In the genomic region with DNA sequence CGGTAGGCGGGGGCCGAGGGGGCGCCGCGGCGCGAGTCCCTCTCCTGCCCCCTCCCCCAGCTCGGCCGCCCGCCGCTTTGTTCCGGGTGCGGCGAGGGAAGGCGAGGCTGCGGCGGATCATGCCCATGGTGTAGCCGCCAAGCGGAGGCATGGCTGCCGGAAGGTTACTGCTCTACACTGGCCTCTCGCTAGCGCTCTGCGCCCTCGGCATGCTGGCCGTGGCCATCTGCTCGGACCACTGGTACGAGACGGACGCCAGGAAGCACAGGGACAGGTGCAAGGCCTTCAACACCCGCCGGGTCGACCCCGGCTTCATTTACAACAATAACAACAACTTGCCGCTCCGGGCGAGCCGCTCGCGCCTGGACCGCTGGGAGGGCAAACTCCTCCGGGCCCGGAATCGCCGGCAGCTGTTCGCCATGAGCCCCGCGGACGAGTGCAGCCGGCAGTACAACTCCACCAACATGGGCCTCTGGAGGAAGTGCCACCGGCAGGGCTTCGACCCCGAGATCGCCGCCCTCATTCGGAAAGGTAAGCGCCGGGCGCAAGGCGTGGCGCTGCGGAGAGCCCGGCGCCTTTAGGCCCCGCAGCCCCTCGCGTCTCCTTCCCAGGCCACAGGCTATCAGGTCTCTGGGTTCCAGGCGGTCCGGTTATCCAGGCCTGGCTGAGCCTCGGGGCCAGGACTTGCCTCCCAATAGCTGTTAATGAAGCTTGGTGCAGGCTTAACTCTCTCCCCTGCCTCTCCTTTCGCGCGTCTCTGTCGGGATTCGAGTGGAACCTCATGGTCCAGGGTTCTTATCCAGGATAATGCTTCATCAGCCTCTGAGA, we compare ENCODE assay signal across 8 cellular contexts. TPM values are rescaled to one million over a fixed set of nuclear protein-coding genes. Genes with fewer than 3 reads are reported as not detected.
DNase-seq lines count a peak whose midpoint lies in the region; ATAC-seq and TF ChIP-seq lines count a peak whose summit lies in the region.

No MANE protein-coding gene starts in this region.

- CTCF ChIA-PET in activated CD8-positive, alpha-beta T cell treated with anti-CD3 and anti-CD28 coated beads, Interleukin-2, amount 10 ng/mL, durations not matched to agents 7 days and 5 days (lab: Charles Lee), result interaction anchor here (1.9 kb wide), 1 partner anchor 459 kb away, joined by 9 read pairs; no protein-coding TSS in a partner anchor

- H3K27ac ChIP-seq in gastroesophageal sphincter, result peak overlapping the region in 1 of 4 donors; percentile 71

- ATAC-seq in activated CD8-positive, alpha-beta T cell treated with anti-CD3 and anti-CD28 coated beads, Interleukin-2, amount 10 ng/mL, durations not matched to agents 7 days and 5 days, result peak; percentile 54
- ATAC-seq in gastroesophageal sphincter, result no peak
- ATAC-seq in omental fat pad (ENCODE audit: low FRiP score), result peak; percentile 42
- ATAC-seq in HG03159 (IDR thresholded peaks at IDR 0.05; ENCODE audit: unreplicated experiment), result no peak
- no peak for ATAC-seq in HG03045 (IDR thresholded peaks at IDR 0.05; ENCODE audit: unreplicated experiment)

- H3K9me3 Mint-ChIP-seq in activated CD8-positive, alpha-beta T cell treated with anti-CD3 and anti-CD28 coated beads, Interleukin-2, amount 10 ng/mL, durations not matched to agents 7 days and 5 days (ENCODE audit: insufficient read depth), result no peaks in the 10 kb centered on the region

- no peak for TF ChIP-seq EP300 in gastroesophageal sphincter (IDR thresholded peaks at IDR 0.05)

- WGBS in gastroesophageal sphincter (ENCODE audit: low coverage in 1 of 2), 2 donors, result 8 to 27% methylated on average over 3 to 10 of the region's 75 CpGs

- TF ChIP-seq CTCF in gastroesophageal sphincter (IDR thresholded peaks at IDR 0.05) (no peak), omental fat pad (IDR thresholded peaks at IDR 0.05) (no peak)

- TF ChIP-seq POLR2A in gastroesophageal sphincter (IDR thresholded peaks at IDR 0.05), result no peak

- H3K4me3 Mint-ChIP-seq in activated CD8-positive, alpha-beta T cell treated with anti-CD3 and anti-CD28 coated beads, Interleukin-2, amount 10 ng/mL, durations not matched to agents 7 days and 5 days, result peak overlapping the region; percentile 64

- H3K27me3 Mint-ChIP-seq in activated CD8-positive, alpha-beta T cell treated with anti-CD3 and anti-CD28 coated beads, Interleukin-2, amount 10 ng/mL, durations not matched to agents 7 days and 5 days (ENCODE audit: low read depth), result peaks cover 42% of the 10 kb centered on the region

- H3K4me1 ChIP-seq in gastroesophageal sphincter, result peaks cover 0 to 43% (median 24%) of the 10 kb centered on the region in 3 donors

- H3K36me3 ChIP-seq in gastroesophageal sphincter, result no peaks in the 10 kb centered on the region

- peaks cover 79% of the 10 kb centered on the region for H3K27me3 ChIP-seq in gastroesophageal sphincter

- H3K36me3 Mint-ChIP-seq in activated CD8-positive, alpha-beta T cell treated with anti-CD3 and anti-CD28 coated beads, Interleukin-2, amount 10 ng/mL, durations not matched to agents 7 days and 5 days (ENCODE audit: low read depth), result no peaks in the 10 kb centered on the region

- DNase-seq in D341Med (ENCODE audit: low spot score) (peak; percentile 57), HK-2 (ENCODE audit: unreplicated experiment) (peak; percentile 58), omental fat pad (ENCODE audit: low spot score) (no peak), amniotic stem cell (lab: John Stamatoyannopoulos, UW) (no peak)
- DNase-seq in activated CD8-positive, alpha-beta T cell treated with anti-CD3 and anti-CD28 coated beads, Interleukin-2, amount 10 ng/mL, durations not matched to agents 7 days and 5 days, result peak; percentile 27

- POLR2A ChIA-PET in activated CD8-positive, alpha-beta T cell treated with anti-CD3 and anti-CD28 coated beads, Interleukin-2, amount 10 ng/mL, durations not matched to agents 7 days and 5 days (lab: Charles Lee), result no interaction called here

- H3K4me1 Mint-ChIP-seq in activated CD8-positive, alpha-beta T cell treated with anti-CD3 and anti-CD28 coated beads, Interleukin-2, amount 10 ng/mL, durations not matched to agents 7 days and 5 days (ENCODE audit: low read depth), result peaks cover 22% of the 10 kb centered on the region

- H3K4me3 ChIP-seq in gastroesophageal sphincter, result peak overlapping the region; percentile 15 to 63

- H3K27ac Mint-ChIP-seq in activated CD8-positive, alpha-beta T cell treated with anti-CD3 and anti-CD28 coated beads, Interleukin-2, amount 10 ng/mL, durations not matched to agents 7 days and 5 days, result no peak overlapping the region

- no peaks in the 10 kb centered on the region for H3K9me3 ChIP-seq in gastroesophageal sphincter

RNA-seq across cellular contexts. Expression of a gene that starts 0.5 kb away (rescaled TPM):
- total RNA-seq in activated CD8-positive, alpha-beta T cell treated with anti-CD3 and anti-CD28 coated beads, Interleukin-2, amount 10 ng/mL, durations not matched to agents 7 days and 5 days, result under 1 TPM; 0.05 to 0.10 TPM
- total RNA-seq in gastroesophageal sphincter (1 to 10 TPM in 2 of 4 donors, under 1 TPM in 2; 0.62 to 1.4 (median 1.0) TPM), omental fat pad (1 to 10 TPM in 1 of 4 donors, under 1 TPM in 3; 0.50 to 1.3 (median 0.81) TPM)

RNA-seq across cellular contexts. Expression of a gene that starts 59.6 kb away (rescaled TPM):
- total RNA-seq in activated CD8-positive, alpha-beta T cell treated with anti-CD3 and anti-CD28 coated beads, Interleukin-2, amount 10 ng/mL, durations not matched to agents 7 days and 5 days, result 10 to 100 TPM; 58.1 to 62.9 TPM
- total RNA-seq in gastroesophageal sphincter (10 to 100 TPM; 13.4 to 27.6 (median 16.4) TPM), omental fat pad (10 to 100 TPM; 16.0 to 21.5 (median 18.9) TPM)

Comparison
In these comparisons a context has a peak if more than half of its experiments do, and no peak if none do; other contexts are left out.
1. DNase-seq: peak in D341Med (single experiment), HK-2 (single experiment) and activated CD8-positive, alpha-beta T cell treated with anti-CD3 and anti-CD28 coated beads, Interleukin-2, amount 10 ng/mL, durations not matched to agents 7 days and 5 days (single experiment); none in omental fat pad (single experiment) and amniotic stem cell (single experiment).
2. ATAC-seq: peak in activated CD8-positive, alpha-beta T cell treated with anti-CD3 and anti-CD28 coated beads, Interleukin-2, amount 10 ng/mL, durations not matched to agents 7 days and 5 days (single experiment) and omental fat pad (single experiment); none in gastroesophageal sphincter (single experiment), HG03159 (single experiment) and HG03045 (single experiment).